Comparison of ENCODE assay signal across 8 cellular contexts in the genomic region with DNA sequence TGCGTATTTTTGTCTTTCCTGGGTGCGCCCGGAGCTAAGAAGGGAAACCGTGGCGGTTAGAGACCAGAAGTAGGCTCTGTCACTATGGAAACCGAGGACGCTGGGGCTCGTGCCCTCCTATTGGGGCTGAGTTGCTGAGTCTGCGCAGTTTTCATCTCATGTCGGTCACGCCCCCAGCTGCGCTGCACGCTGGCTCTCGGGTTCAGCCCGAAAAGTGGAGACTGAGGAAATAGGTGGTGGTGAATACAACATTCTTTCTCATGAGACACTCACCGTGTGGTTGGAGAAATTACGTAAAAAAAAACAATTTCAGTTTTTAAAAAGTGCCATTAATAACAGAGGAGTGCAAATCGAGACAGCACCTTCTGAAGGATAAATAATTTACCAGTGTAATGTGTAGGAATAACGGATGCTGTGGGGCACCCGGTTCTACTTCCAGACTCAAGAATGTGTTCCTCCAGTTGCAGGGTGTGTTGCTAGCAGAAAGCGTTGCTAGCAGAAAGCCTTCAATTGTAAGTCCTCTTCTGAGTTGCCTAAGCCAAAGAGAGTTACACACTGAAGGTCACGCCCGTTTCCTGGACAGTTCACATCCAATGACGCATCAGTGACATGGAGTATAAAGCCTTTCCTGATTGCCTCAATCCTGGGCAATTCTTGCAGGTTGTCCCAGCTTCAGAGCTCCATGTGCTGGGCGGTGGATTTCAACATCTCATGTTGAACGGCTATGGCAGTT. TPM values are rescaled to one million over a fixed set of nuclear protein-coding genes. Genes with fewer than 3 reads are reported as not detected.
DNase-seq lines count a peak whose midpoint lies in the region; ATAC-seq and TF ChIP-seq lines count a peak whose summit lies in the region.

No MANE protein-coding gene starts in this region.

- no peaks in the 10 kb centered on the region for H3K36me3 Mint-ChIP-seq in activated naive CD4-positive, alpha-beta T cell treated with anti-CD3 and anti-CD28 coated beads, Interleukin-2, amount 50 U/mL, for 24 hours
- no peaks in the 10 kb centered on the region for H3K36me3 Mint-ChIP-seq in osteocyte (ENCODE audit: unreplicated experiment)

- no peaks in the 10 kb centered on the region for H3K36me3 ChIP-seq in thoracic aorta

- ATAC-seq in HG02610 (IDR thresholded peaks at IDR 0.05; ENCODE audit: unreplicated experiment), result peak; percentile 95
- peak; percentile 79 for ATAC-seq in thoracic aorta (ENCODE audit: insufficient number of reproducible peaks, low FRiP score, low read depth)

- no peaks in the 10 kb centered on the region for H3K27me3 ChIP-seq in thoracic aorta (replicated peaks; ENCODE audit: insufficient read depth)

- peak; percentile 96 for DNase-seq in GM03348 (ENCODE audit: low spot score)
- DNase-seq in NCI-H1048 (lab: John Stamatoyannopoulos, UW), result peak; percentile 48
- DNase-seq in SK-N-DZ (ENCODE audit: low spot score), result peak; percentile 80
- DNase-seq in head of caudate nucleus, result peak; percentile 82 to 95 (median 90)
- DNase-seq in osteocyte (ENCODE audit: extremely low spot score, unreplicated experiment), result no peak
- DNase-seq in thoracic aorta (ENCODE audit: low spot score), result peak; percentile 77

- H3K9me3 Mint-ChIP-seq in activated naive CD4-positive, alpha-beta T cell treated with anti-CD3 and anti-CD28 coated beads, Interleukin-2, amount 50 U/mL, for 24 hours, result peaks cover 4% of the 10 kb centered on the region
- peaks cover 9% of the 10 kb centered on the region for H3K9me3 Mint-ChIP-seq in osteocyte (ENCODE audit: unreplicated experiment)

- H3K9me3 ChIP-seq in thoracic aorta, result no peaks in the 10 kb centered on the region

- H3K27ac Mint-ChIP-seq in activated naive CD4-positive, alpha-beta T cell treated with anti-CD3 and anti-CD28 coated beads, Interleukin-2, amount 50 U/mL, for 24 hours, result peak overlapping the region; percentile 73
- H3K27ac Mint-ChIP-seq in osteocyte (ENCODE audit: unreplicated experiment), result no peak overlapping the region

- H3K4me3 ChIP-seq in thoracic aorta, result peak overlapping the region; percentile 70

- TF ChIP-seq CTCF in osteocyte (IDR thresholded peaks at IDR 0.05) (no peak), thoracic aorta (IDR thresholded peaks at IDR 0.05) (no peak)

- H3K27ac ChIP-seq in thoracic aorta, result no peak overlapping the region

- H3K27me3 Mint-ChIP-seq in activated naive CD4-positive, alpha-beta T cell treated with anti-CD3 and anti-CD28 coated beads, Interleukin-2, amount 50 U/mL, for 24 hours, result peaks cover 3% of the 10 kb centered on the region
- peaks cover 25% of the 10 kb centered on the region for H3K27me3 Mint-ChIP-seq in osteocyte (ENCODE audit: unreplicated experiment)

- intact Hi-C loops in head of caudate nucleus (cut with DNase I), result no loop called here

- peaks cover 13% of the 10 kb centered on the region for H3K4me1 Mint-ChIP-seq in activated naive CD4-positive, alpha-beta T cell treated with anti-CD3 and anti-CD28 coated beads, Interleukin-2, amount 50 U/mL, for 24 hours
- peaks cover 4% of the 10 kb centered on the region for H3K4me1 Mint-ChIP-seq in osteocyte (ENCODE audit: unreplicated experiment)

- H3K4me1 ChIP-seq in thoracic aorta (ENCODE audit: control insufficient read depth in 1 of 2, low read depth in 2 of 2), result peaks cover 10 to 14% of the 10 kb centered on the region in 2 donors

- H3K4me3 Mint-ChIP-seq in activated naive CD4-positive, alpha-beta T cell treated with anti-CD3 and anti-CD28 coated beads, Interleukin-2, amount 50 U/mL, for 24 hours, result peak overlapping the region; percentile 96
- H3K4me3 Mint-ChIP-seq in osteocyte (ENCODE audit: unreplicated experiment), result peak overlapping the region; percentile 82

RNA-seq across cellular contexts. Expression of gene CXXC1, which starts 20.4 kb away (rescaled TPM):
- 47.0 and 69.6 TPM in 2 replicates for polyA plus RNA-seq in SK-N-DZ (2014; cell fraction: cytosol; rRNA removed)
- polyA plus RNA-seq in SK-N-DZ (2014; cell fraction: nucleus; rRNA removed), result 301 and 339 TPM in 2 replicates
- total RNA-seq in osteocyte, result 70.2 and 82.2 TPM in 2 replicates
- total RNA-seq in thoracic aorta, result 10 to 100 TPM; 47.9 to 88.5 TPM

RNA-seq across cellular contexts. Expression of gene MBD1, which starts 26.6 kb away (rescaled TPM):
- 37.6 and 48.4 TPM in 2 replicates for polyA plus RNA-seq in SK-N-DZ (2014; cell fraction: cytosol; rRNA removed)
- polyA plus RNA-seq in SK-N-DZ (2014; cell fraction: nucleus; rRNA removed), result 129 TPM in 2 replicates
- total RNA-seq in osteocyte (69.9 and 74.2 TPM in 2 replicates), thoracic aorta (100 to 1,000 TPM; 103 to 107 TPM)

RNA-seq across cellular contexts. Expression of gene CFAP53, which starts 41.6 kb away (rescaled TPM):
- 0.29 TPM in 1 of 2 replicates, not detected in the other for polyA plus RNA-seq in SK-N-DZ (2014; cell fraction: cytosol; rRNA removed)
- not detected in 2 replicates for polyA plus RNA-seq in SK-N-DZ (2014; cell fraction: nucleus; rRNA removed)
- total RNA-seq in osteocyte (0.39 and 0.78 TPM in 2 replicates), thoracic aorta (under 1 TPM in 1 of 2 donors, not detected in 1; 0.35 TPM)
